27 cellular contexts compared by ENCODE assay signal in genomic region chr10:99297033-99297432, GRCh38. TPM values are rescaled to one million over a fixed set of nuclear protein-coding genes. Genes with fewer than 3 reads are reported as not detected.
DNase-seq lines count a peak whose midpoint lies in the region; ATAC-seq and TF ChIP-seq lines count a peak whose summit lies in the region.
"Had no signal": no experiment of that assay in that cellular context is flagged by ENCODE, and none has a peak within 500 bp of the region (broad histone marks: within the 10 kb centered on the region; RNA-seq: fewer than 3 reads in every experiment).

No MANE protein-coding gene starts in this region.

- no peaks in the 10 kb centered on the region for H3K9me3 Mint-ChIP-seq in Calu3 (ENCODE audit: low read depth, unreplicated experiment)
- H3K9me3 Mint-ChIP-seq: activated naive CD8-positive, alpha-beta T cell treated with anti-CD3 and anti-CD28 coated beads for 36 hours; activated T-helper 2 cell treated with anti-CD3 and anti-CD28 coated beads, Interferon-gamma antibody, Interleukin-2, Interleukin-4, amounts not matched to agents 10 μg/mL and 5 μg/mL and 100 μg/mL, durations not matched to agents 14 hours and 24 hours and 36 hours; CD4-positive, alpha-beta memory T cell; stimulated activated naive B cell treated with anti-CD40 and anti-IgM and Interleukin-4, amounts not matched to agents 10 μg/mL and 1 μg/mL and 100 μg/mL, for 72 hours had no signal

- no peak overlapping the region for H3K56ac ChIP-seq in mesendoderm (ENCODE audit: low read length)

- BruUV-seq in Calu3 (replicated peaks; lab: Mats Ljungman, UMichigan), result no TSS peak
- no TSS peak for BruUV-seq in HCT116 (replicated peaks; lab: Mats Ljungman, UMichigan)

- H3K79me1 ChIP-seq in mesendoderm (ENCODE audit: low read length), result no peaks in the 10 kb centered on the region

- H3F3A ChIP-seq in GM23248 (ENCODE audit: insufficient read depth), result no peaks in the 10 kb centered on the region

- H3K27ac ChIP-seq in HCT116 (ENCODE audit: low read depth, low read length) (no peak overlapping the region), WERI-Rb-1 (no peak overlapping the region), mesendoderm (ENCODE audit: low read depth, low read length) (no peak overlapping the region), GM23248 (no peak overlapping the region)
- H3K27ac ChIP-seq: KMS-11, skin epidermis, thoracic aorta had no signal

- H3K9me2 ChIP-seq in HCT116 (ENCODE audit: insufficient read depth) (no peaks in the 10 kb centered on the region), GM23248 (ENCODE audit: insufficient read depth) (no peaks in the 10 kb centered on the region)

- no peak for TF ChIP-seq POLR2A in HCT116 (IDR thresholded peaks at IDR 0.05; ENCODE audit: borderline replicate concordance, extremely low read depth, insufficient read depth, insufficient read length)

- TF ChIP-seq RAD21 in HCT116 (IDR thresholded peaks at IDR 0.05; ENCODE audit: low read depth), result 0 out of 2 replicates have a peak, but pooled peaks have one; percentile 4

- CTCF ChIA-PET in Calu3 (lab: Charles Lee), result no interaction called here
- CTCF ChIA-PET in HCT116 (lab: Charles Lee), result no interaction called here

- H2BK5ac ChIP-seq in mesendoderm (ENCODE audit: low read length), result no peak overlapping the region

- no CpG with 5 or more reads among the region's 7 CpGs for WGBS in mesendoderm (ENCODE audit: extremely low coverage, insufficient coverage, low lambda C conversion rate)
- WGBS in GM23248 (ENCODE audit: low coverage in 1 of 2, low lambda C conversion rate in 2 of 2, missing lambda C conversion rate in 2 of 2), 2 experiments, result 80 to 88% methylated on average over 6 to 7 of the region's 7 CpGs

- no peak overlapping the region for H2AFZ ChIP-seq in HCT116 (ENCODE audit: low read depth, low read length, poor library complexity, severe bottlenecking)
- H2AFZ ChIP-seq in GM23248, result no peak overlapping the region

- H3K9ac ChIP-seq in HCT116 (ENCODE audit: low read length) (no peak overlapping the region), mesendoderm (ENCODE audit: low read length) (no peak overlapping the region), GM23248 (no peak overlapping the region)
- H3K9ac ChIP-seq: KMS-11 had no signal

- ATAC-seq in HCT116 (peak; percentile 89), GM19324 (IDR thresholded peaks at IDR 0.05; ENCODE audit: low FRiP score, unreplicated experiment) (no peak), GM21717 (IDR thresholded peaks at IDR 0.05; ENCODE audit: unreplicated experiment) (no peak)
- ATAC-seq: PC-3 had no signal

- no peak overlapping the region for H3K18ac ChIP-seq in mesendoderm (ENCODE audit: low read length)

- no peaks in the 10 kb centered on the region for H3K27me3 Mint-ChIP-seq in Calu3 (ENCODE audit: unreplicated experiment)

- no peak overlapping the region for H2BK15ac ChIP-seq in mesendoderm (replicated peaks; ENCODE audit: low read depth)

- H2BK120ac ChIP-seq in mesendoderm (ENCODE audit: low read depth, low read length), result no peak overlapping the region

- no peak overlapping the region for H3K27ac Mint-ChIP-seq in Calu3 (ENCODE audit: unreplicated experiment)
- H3K27ac Mint-ChIP-seq: activated naive CD8-positive, alpha-beta T cell treated with anti-CD3 and anti-CD28 coated beads for 36 hours; activated T-helper 2 cell treated with anti-CD3 and anti-CD28 coated beads, Interferon-gamma antibody, Interleukin-2, Interleukin-4, amounts not matched to agents 10 μg/mL and 5 μg/mL and 100 μg/mL, durations not matched to agents 14 hours and 24 hours and 36 hours; CD4-positive, alpha-beta memory T cell; stimulated activated naive B cell treated with anti-CD40 and anti-IgM and Interleukin-4, amounts not matched to agents 10 μg/mL and 1 μg/mL and 100 μg/mL, for 72 hours had no signal

- no peak overlapping the region for H4K8ac ChIP-seq in mesendoderm (ENCODE audit: low read depth, low read length)

- H3K4me1 Mint-ChIP-seq in Calu3 (ENCODE audit: low read depth, unreplicated experiment), result no peaks in the 10 kb centered on the region
- H3K4me1 Mint-ChIP-seq: activated naive CD8-positive, alpha-beta T cell treated with anti-CD3 and anti-CD28 coated beads for 36 hours; CD4-positive, alpha-beta memory T cell; stimulated activated naive B cell treated with anti-CD40 and anti-IgM and Interleukin-4, amounts not matched to agents 10 μg/mL and 1 μg/mL and 100 μg/mL, for 72 hours had no signal

- POLR2A ChIA-PET in HCT116 (lab: Charles Lee), result no interaction called here

- DNase-seq in Calu3 (peak; percentile 6), HCT116 (ENCODE audit: low read depth, low spot score) (no peak), WERI-Rb-1 (peak; percentile 18), mesendoderm (peak; percentile 31), GM23248 (no peak), glomerular visceral epithelial cell (ENCODE audit: extremely low spot score) (no peak)
- DNase-seq: activated CD4-positive, alpha-beta T cell treated with anti-CD3 and anti-CD28 coated beads, Interleukin-2, amount 50 U/mL, for 1 hour; activated CD8-positive, alpha-beta memory T cell treated with anti-CD3 and anti-CD28 coated beads, Interleukin-2, amount 50 U/mL, for 4 hours; activated naive CD8-positive, alpha-beta T cell treated with anti-CD3 and anti-CD28 coated beads for 36 hours; CD4-positive, alpha-beta memory T cell; cerebellar nuclear complex; DMS79; GOT3; MV-4-11; NCI-H187 treated with DMSO at 0.1 percent for 48 hours; NCI-H2227 treated with DMSO at 0.1 percent for 48 hours; NCI-H748 treated with DMSO at 0.1 percent for 48 hours; PC-3; SHP77 treated with DMSO at 0.1 percent for 48 hours; stimulated activated CD4-positive, alpha-beta T cell treated with anti-CD3 and anti-CD28 coated beads, Interleukin-2, amount 100 ng/mL, for 24 hours; stimulated activated naive B cell treated with anti-CD40 and anti-IgM and Interleukin-4, amounts not matched to agents 10 μg/mL and 1 μg/mL and 100 μg/mL, for 72 hours had no signal

- no peak overlapping the region for H3K4me3 Mint-ChIP-seq in Calu3 (ENCODE audit: low read depth, unreplicated experiment)
- H3K4me3 Mint-ChIP-seq: activated naive CD8-positive, alpha-beta T cell treated with anti-CD3 and anti-CD28 coated beads for 36 hours; CD4-positive, alpha-beta memory T cell; stimulated activated naive B cell treated with anti-CD40 and anti-IgM and Interleukin-4, amounts not matched to agents 10 μg/mL and 1 μg/mL and 100 μg/mL, for 72 hours had no signal

- in situ Hi-C loops in GM23248 (cut with MboI), result no loop called here

- H3K27me3 ChIP-seq in HCT116 (ENCODE audit: insufficient read depth, low read length) (no peaks in the 10 kb centered on the region), WERI-Rb-1 (ENCODE audit: insufficient read depth, low read depth, severe bottlenecking) (peaks cover 5% of the 10 kb centered on the region), mesendoderm (ENCODE audit: insufficient read depth, low read length, poor library complexity) (no peaks in the 10 kb centered on the region), GM23248 (replicated peaks; ENCODE audit: insufficient read depth) (no peaks in the 10 kb centered on the region)

- H3K4me2 ChIP-seq in HCT116 (ENCODE audit: low read length), result no peak overlapping the region
- H3K4me2 ChIP-seq in mesendoderm (ENCODE audit: low read length), result no peak overlapping the region
- H3K4me2 ChIP-seq in GM23248 (ENCODE audit: unreplicated experiment), result no peak overlapping the region
- H3K4me2 ChIP-seq: KMS-11 had no signal

- H4K5ac ChIP-seq in mesendoderm (ENCODE audit: low read length), result no peak overlapping the region

- H4K20me1 ChIP-seq in HCT116 (ENCODE audit: insufficient read depth) (no peaks in the 10 kb centered on the region), GM23248 (ENCODE audit: insufficient read depth) (no peaks in the 10 kb centered on the region)

- RAD21 ChIA-PET in HCT116 (lab: Charles Lee; ENCODE audit: low non-redundant PET in 1 of 2, low total read pairs in 2 of 2, uncharacterized antibody in 2 of 2, unreplicated experiment in 2 of 2), result no interaction called here

- no peak overlapping the region for H3K23ac ChIP-seq in mesendoderm (ENCODE audit: low read length)

- no peaks in the 10 kb centered on the region for H3K36me3 ChIP-seq in HCT116 (ENCODE audit: control insufficient read depth in 1 of 2, insufficient read depth in 2 of 2, low read length in 2 of 2)
- H3K36me3 ChIP-seq in WERI-Rb-1, result no peaks in the 10 kb centered on the region
- H3K36me3 ChIP-seq in mesendoderm (ENCODE audit: control insufficient read depth, insufficient read depth, low read length), result no peaks in the 10 kb centered on the region
- H3K36me3 ChIP-seq in GM23248 (ENCODE audit: low read depth), result no peaks in the 10 kb centered on the region
- H3K36me3 ChIP-seq: thoracic aorta had no signal

- TF ChIP-seq CTCF in Calu3 (IDR thresholded peaks at IDR 0.05; ENCODE audit: unreplicated experiment) (no peak), HCT116 (IDR thresholded peaks at IDR 0.05 in 2 of 3, conservative IDR thresholded peaks at IDR 0.05 in 1 of 3; ENCODE audit: borderline replicate concordance in 1 of 3, insufficient read depth in 1 of 3, low read depth in 2 of 3, low read length in 2 of 3) (peak in 2 of 3 experiments; percentile 26 to 27; a peak in 1 of 6 replicates), WERI-Rb-1 (IDR thresholded peaks at IDR 0.05; ENCODE audit: low read depth, low read length) (no peak)

- H3K9me3 ChIP-seq in HCT116 (ENCODE audit: control insufficient read depth in 1 of 2, insufficient read depth in 1 of 2, low read depth in 1 of 2, low read length in 2 of 2) (no peaks in the 10 kb centered on the region), WERI-Rb-1 (ENCODE audit: severe bottlenecking) (no peaks in the 10 kb centered on the region), GM23248 (ENCODE audit: low read depth) (no peaks in the 10 kb centered on the region)
- H3K9me3 ChIP-seq: thoracic aorta had no signal

- H2AK5ac ChIP-seq in mesendoderm (ENCODE audit: low read length), result no peak overlapping the region

- intact Hi-C loops in Calu3 (cut with micrococcal nuclease; ENCODE audit: unreplicated experiment), result no loop called here
- intact Hi-C loops in HCT116 (cut with micrococcal nuclease), result no loop called here

- no peaks in the 10 kb centered on the region for H3K4me1 ChIP-seq in HCT116 (ENCODE audit: control insufficient read depth in 1 of 2, insufficient read depth in 2 of 2, low read length in 2 of 2)
- no peaks in the 10 kb centered on the region for H3K4me1 ChIP-seq in mesendoderm (ENCODE audit: control insufficient read depth, low read depth, low read length)
- no peaks in the 10 kb centered on the region for H3K4me1 ChIP-seq in GM23248 (ENCODE audit: insufficient read depth)

- H3K79me2 ChIP-seq in HCT116 (ENCODE audit: insufficient read depth, low read length) (no peaks in the 10 kb centered on the region), mesendoderm (ENCODE audit: control insufficient read depth, insufficient read depth, low read length) (no peaks in the 10 kb centered on the region), GM23248 (ENCODE audit: insufficient read depth) (no peaks in the 10 kb centered on the region)

- H3K4me3 ChIP-seq in HCT116 (replicated peaks in 1 of 2; ENCODE audit: low read depth in 1 of 2, low read length in 2 of 2), result no peak overlapping the region
- no peak overlapping the region for H3K4me3 ChIP-seq in WERI-Rb-1 (ENCODE audit: low read depth, low read length)
- H3K4me3 ChIP-seq in mesendoderm (ENCODE audit: low read length), result no peak overlapping the region
- no peak overlapping the region for H3K4me3 ChIP-seq in GM23248
- H3K4me3 ChIP-seq: skin epidermis, thoracic aorta had no signal

- no peak overlapping the region for H3K4ac ChIP-seq in mesendoderm (ENCODE audit: low read depth, low read length)

- H3K36me3 Mint-ChIP-seq in Calu3 (ENCODE audit: insufficient read depth, unreplicated experiment), result no peaks in the 10 kb centered on the region
- H3K36me3 Mint-ChIP-seq: activated naive CD8-positive, alpha-beta T cell treated with anti-CD3 and anti-CD28 coated beads for 36 hours; CD4-positive, alpha-beta memory T cell; stimulated activated naive B cell treated with anti-CD40 and anti-IgM and Interleukin-4, amounts not matched to agents 10 μg/mL and 1 μg/mL and 100 μg/mL, for 72 hours had no signal

RNA-seq across cellular contexts. Expression of gene CNNM1, which starts 32.1 kb away (rescaled TPM):
- total RNA-seq in Calu3 (2022) (5.8 and 6.3 TPM in 2 replicates), HCT116 (2021; ENCODE audit: unreplicated experiment) (not detected)
- polyA plus RNA-seq in HCT116 (2012), result 0.02 and 0.03 TPM in 2 replicates
- polyA plus RNA-seq in mesendoderm (2013, experiment 1 of 2), result 0.14 TPM
- 0.15 TPM for polyA plus RNA-seq in mesendoderm (2013, experiment 2 of 2)
- 1.6 and 2.1 TPM in 2 replicates for total RNA-seq in GM23248 (2014; rRNA removed; shearing (Covaris generic))
- 0.95 and 1.1 TPM in 2 replicates for polyA plus RNA-seq in GM23248 (2016; fragmentation: Nextera tagmentation; extraction: Ambion mirVana)

Comparison
In these comparisons a context has a peak if more than half of its experiments do, and no peak if none do; other contexts are left out.
1. DNase-seq: peak in Calu3 (single experiment), WERI-Rb-1 (single experiment) and mesendoderm (single experiment); none in HCT116 (single experiment), GM23248 (single experiment) and glomerular visceral epithelial cell (single experiment).
2. CTCF ChIP-seq: peak in HCT116 (2 of 3); none in Calu3 (single experiment) and WERI-Rb-1 (single experiment).